Comparison of ENCODE assay signal across 1 cellular context in the genomic region with DNA sequence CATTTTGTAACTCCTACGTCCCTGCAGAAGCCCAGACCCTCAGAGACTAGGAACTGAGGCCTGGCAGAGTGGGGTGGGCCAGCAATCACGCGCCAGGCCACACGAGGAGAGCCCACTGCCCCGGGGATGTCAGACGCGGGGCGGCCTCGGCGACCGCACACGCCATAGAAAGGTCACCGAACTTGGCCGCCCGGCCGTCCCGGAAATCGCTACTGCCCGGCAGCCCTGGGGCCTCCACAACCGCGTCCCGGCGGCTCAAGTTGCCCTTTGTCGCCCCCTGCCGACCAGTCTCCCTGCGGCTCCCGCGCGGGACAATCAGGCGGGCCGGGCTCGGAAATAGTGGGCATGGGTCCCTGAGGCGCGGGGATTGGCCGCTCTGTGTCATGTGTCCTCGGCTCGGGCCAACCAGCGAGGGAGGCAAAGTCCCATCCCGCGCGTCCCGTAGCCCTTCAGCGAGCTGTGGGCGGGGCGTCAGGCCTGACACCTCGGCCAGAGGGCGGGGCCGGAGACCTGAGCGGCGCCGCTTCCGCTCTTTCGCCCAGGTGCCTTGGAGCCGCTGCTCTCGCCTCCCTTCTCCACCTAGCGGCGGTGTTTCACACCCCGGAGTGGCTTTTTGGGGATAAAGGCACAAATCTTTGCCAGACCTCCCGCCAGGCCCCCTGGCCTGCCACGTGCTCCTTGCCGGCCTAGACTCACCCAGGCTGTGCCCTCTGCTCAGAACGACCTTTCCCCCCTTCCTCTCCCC.
TF ChIP-seq lines count a peak whose summit lies in the region.

No MANE protein-coding gene starts in this region.

TF ChIP-seq in SK-N-SH, 30 proteins besides CTCF, POLR2A, EP300 and RAD21 (continued from another document):
- TF ChIP-seq NFIC (IDR thresholded peaks at IDR 0.05; ENCODE audit: borderline replicate concordance) = no peak; the same call in 1 of the 2 replicates
- TF ChIP-seq TEAD4 (IDR thresholded peaks at IDR 0.05; ENCODE audit: borderline replicate concordance, insufficient read depth) = no peak
- no peak for TF ChIP-seq EZH2phosphoT487 (IDR thresholded peaks at IDR 0.05; ENCODE audit: borderline replicate concordance, low read depth)
- TF ChIP-seq, protein P1, sequence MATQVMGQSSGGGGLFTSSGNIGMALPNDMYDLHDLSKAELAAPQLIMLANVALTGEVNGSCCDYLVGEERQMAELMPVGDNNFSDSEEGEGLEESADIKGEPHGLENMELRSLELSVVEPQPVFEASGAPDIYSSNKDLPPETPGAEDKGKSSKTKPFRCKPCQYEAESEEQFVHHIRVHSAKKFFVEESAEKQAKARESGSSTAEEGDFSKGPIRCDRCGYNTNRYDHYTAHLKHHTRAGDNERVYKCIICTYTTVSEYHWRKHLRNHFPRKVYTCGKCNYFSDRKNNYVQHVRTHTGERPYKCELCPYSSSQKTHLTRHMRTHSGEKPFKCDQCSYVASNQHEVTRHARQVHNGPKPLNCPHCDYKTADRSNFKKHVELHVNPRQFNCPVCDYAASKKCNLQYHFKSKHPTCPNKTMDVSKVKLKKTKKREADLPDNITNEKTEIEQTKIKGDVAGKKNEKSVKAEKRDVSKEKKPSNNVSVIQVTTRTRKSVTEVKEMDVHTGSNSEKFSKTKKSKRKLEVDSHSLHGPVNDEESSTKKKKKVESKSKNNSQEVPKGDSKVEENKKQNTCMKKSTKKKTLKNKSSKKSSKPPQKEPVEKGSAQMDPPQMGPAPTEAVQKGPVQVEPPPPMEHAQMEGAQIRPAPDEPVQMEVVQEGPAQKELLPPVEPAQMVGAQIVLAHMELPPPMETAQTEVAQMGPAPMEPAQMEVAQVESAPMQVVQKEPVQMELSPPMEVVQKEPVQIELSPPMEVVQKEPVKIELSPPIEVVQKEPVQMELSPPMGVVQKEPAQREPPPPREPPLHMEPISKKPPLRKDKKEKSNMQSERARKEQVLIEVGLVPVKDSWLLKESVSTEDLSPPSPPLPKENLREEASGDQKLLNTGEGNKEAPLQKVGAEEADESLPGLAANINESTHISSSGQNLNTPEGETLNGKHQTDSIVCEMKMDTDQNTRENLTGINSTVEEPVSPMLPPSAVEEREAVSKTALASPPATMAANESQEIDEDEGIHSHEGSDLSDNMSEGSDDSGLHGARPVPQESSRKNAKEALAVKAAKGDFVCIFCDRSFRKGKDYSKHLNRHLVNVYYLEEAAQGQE (IDR thresholded peaks at IDR 0.05; ENCODE audit: low read depth, low read length) = no peak
- TF ChIP-seq, protein P2, sequence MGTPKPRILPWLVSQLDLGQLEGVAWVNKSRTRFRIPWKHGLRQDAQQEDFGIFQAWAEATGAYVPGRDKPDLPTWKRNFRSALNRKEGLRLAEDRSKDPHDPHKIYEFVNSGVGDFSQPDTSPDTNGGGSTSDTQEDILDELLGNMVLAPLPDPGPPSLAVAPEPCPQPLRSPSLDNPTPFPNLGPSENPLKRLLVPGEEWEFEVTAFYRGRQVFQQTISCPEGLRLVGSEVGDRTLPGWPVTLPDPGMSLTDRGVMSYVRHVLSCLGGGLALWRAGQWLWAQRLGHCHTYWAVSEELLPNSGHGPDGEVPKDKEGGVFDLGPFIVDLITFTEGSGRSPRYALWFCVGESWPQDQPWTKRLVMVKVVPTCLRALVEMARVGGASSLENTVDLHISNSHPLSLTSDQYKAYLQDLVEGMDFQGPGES (IDR thresholded peaks at IDR 0.05; ENCODE audit: low read depth, low read length) = no peak
- peak; percentile 61; the same call in 1 of the 2 replicates for TF ChIP-seq POLR2AphosphoS5 (IDR thresholded peaks at IDR 0.05; ENCODE audit: low read depth, low read length)
- TF ChIP-seq FOXM1 (IDR thresholded peaks at IDR 0.05; ENCODE audit: low read depth) = no peak
- 0 out of 2 replicates have a peak, but pooled peaks have one; percentile 30 for TF ChIP-seq SIN3A (IDR thresholded peaks at IDR 0.05; ENCODE audit: borderline replicate concordance, low read depth, low read length)
- TF ChIP-seq USF1 (IDR thresholded peaks at IDR 0.05; ENCODE audit: borderline replicate concordance, low read depth) = peak; percentile 93
- peak; percentile 47; the same call in 1 of the 2 replicates for TF ChIP-seq GABPA (IDR thresholded peaks at IDR 0.05; ENCODE audit: low read depth)
- TF ChIP-seq PBX3 (IDR thresholded peaks at IDR 0.05) = no peak
- TF ChIP-seq GATA2 (CRISPR knock-in tag; IDR thresholded peaks at IDR 0.05) = no peak
- TF ChIP-seq TAF1 (IDR thresholded peaks at IDR 0.05; ENCODE audit: borderline replicate concordance, low read depth, low read length) = peak; percentile 55; the same call in 1 of the 2 replicates
- peak; percentile 42 for TF ChIP-seq MXI1 (IDR thresholded peaks at IDR 0.05; ENCODE audit: low read depth, low read length)
- no peak for TF ChIP-seq JUND (IDR thresholded peaks at IDR 0.05)
